20 cellular contexts compared by ENCODE assay signal in genomic region chr18:11581286-11581685, GRCh38. TPM values are rescaled to one million over a fixed set of nuclear protein-coding genes. Genes with fewer than 3 reads are reported as not detected.
"Had no signal": no experiment of that assay in that cellular context is flagged by ENCODE, and none has a peak within 500 bp of the region (broad histone marks: within the 10 kb centered on the region; RNA-seq: fewer than 3 reads in every experiment).

No MANE protein-coding gene starts in this region.

- DNase-seq: activated CD4-positive, alpha-beta memory T cell treated with anti-CD3 and anti-CD28 coated beads, Interleukin-2, amount 10 ng/mL, durations not matched to agents 7 days and 5 days; activated CD4-positive, alpha-beta T cell treated with anti-CD3 and anti-CD28 coated beads for 36 hours; activated naive CD4-positive, alpha-beta T cell treated with anti-CD3 and anti-CD28 coated beads, Interleukin-2, amount 10 ng/mL, durations not matched to agents 7 days and 5 days; activated T-cell treated with anti-CD3 and anti-CD28 coated beads, Interleukin-2, amount 50 U/mL, for 24 hours; dorsolateral prefrontal cortex; endodermal cell; heart right ventricle; right cardiac atrium; stimulated activated CD4-positive, alpha-beta T cell treated with anti-CD3 and anti-CD28 coated beads, Interleukin-4, amount 100 ng/mL, for 4 hours; stimulated activated CD8-positive, alpha-beta memory T cell treated with anti-CD3 and anti-CD28 coated beads, Interleukin-4, amount 100 ng/mL, for 48 hours; stimulated activated naive CD4-positive, alpha-beta T cell treated with Interleukin-2 at 50 U/mL for 16 hours; substantia nigra had no signal

- ATAC-seq: activated CD4-positive, alpha-beta T cell treated with anti-CD3 and anti-CD28 coated beads for 36 hours; gastroesophageal sphincter; heart right ventricle; right cardiac atrium had no signal

RNA-seq across cellular contexts. Expression of gene SLC35G4, which starts 28.1 kb away (rescaled TPM):
- total RNA-seq: activated CD4-positive, alpha-beta memory T cell treated with anti-CD3 and anti-CD28 coated beads, Interleukin-2, amount 10 ng/mL, durations not matched to agents 7 days and 5 days; activated CD4-positive, alpha-beta T cell treated with anti-CD3 and anti-CD28 coated beads for 36 hours; cardiac muscle cell; dorsolateral prefrontal cortex; endodermal cell; epithelial cell of proximal tubule; gastroesophageal sphincter; heart right ventricle; lower leg skin; omental fat pad; progenitor cell of endocrine pancreas; right cardiac atrium; tibial nerve; vagina had no signal
